ENCODE assay signal across 16 cellular contexts in the genomic region with DNA sequence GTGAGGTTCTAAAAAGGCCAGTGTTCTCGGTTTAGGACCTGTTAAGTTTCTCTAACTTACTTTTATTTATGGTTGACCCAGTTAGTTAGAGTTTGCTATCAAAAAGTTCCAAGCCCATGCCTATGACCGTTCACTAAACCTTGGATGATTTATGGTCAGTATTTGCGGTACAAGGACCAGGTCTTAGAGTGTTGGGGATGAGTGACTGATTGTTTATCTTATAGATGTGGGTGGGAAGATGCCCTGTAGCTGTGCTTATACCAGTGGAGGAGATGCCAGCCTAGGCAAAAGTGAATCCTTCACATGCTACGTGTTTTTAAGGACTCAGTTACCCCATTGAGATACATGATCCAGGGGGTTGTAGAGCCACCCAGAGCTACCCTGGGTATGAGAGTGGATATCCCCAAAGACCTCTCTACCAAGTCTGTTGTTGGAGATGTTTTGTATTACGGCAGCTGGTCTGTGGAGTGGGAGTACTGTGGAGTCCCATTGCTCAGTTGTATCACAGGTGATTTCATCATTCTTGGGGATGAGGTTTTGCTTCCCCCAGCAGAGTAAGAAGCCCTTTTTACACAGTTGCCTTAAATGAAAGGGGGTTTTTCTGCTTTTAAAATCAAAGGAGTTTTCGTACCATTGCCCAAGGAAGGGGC. TPM values are rescaled to one million over a fixed set of nuclear protein-coding genes. Genes with fewer than 3 reads are reported as not detected.
A peak's percentile ranks its signal among the peaks of the same experiment; 100 is the strongest.
DNase-seq lines count a peak whose midpoint lies in the region; ATAC-seq, FAIRE-seq and TF ChIP-seq lines count a peak whose summit lies in the region.
"Had no signal": no experiment of that assay in that cellular context is flagged by ENCODE, and none has a peak within 500 bp of the region (broad histone marks: within the 10 kb centered on the region; RNA-seq: fewer than 3 reads in every experiment).

No MANE protein-coding gene starts in this region.

- TF ChIP-seq POLR2A in HepG2 (IDR thresholded peaks at IDR 0.05; ENCODE audit: insufficient read depth in 1 of 2, low read depth in 2 of 2, low read length in 2 of 2), result no peak
- TF ChIP-seq POLR2A in right lobe of liver (IDR thresholded peaks at IDR 0.05), result no peak

- H3K27me3 ChIP-seq in HepG2 (ENCODE audit: control insufficient read depth in 1 of 2, insufficient read depth in 2 of 2, low read length in 2 of 2) (peaks cover 0 to 19% of the 10 kb centered on the region in 2 experiments; a peak in 3 of 5 replicates), right lobe of liver (peaks cover 0 to 8% of the 10 kb centered on the region in 2 donors)
- H3K27me3 ChIP-seq: heart left ventricle, Peyer's patch, suprapubic skin had no signal

- TF ChIP-seq EP300 in HepG2 (IDR thresholded peaks at IDR 0.05; ENCODE audit: low read depth in 2 of 2, low read length in 2 of 2), result no peak
- no peak for TF ChIP-seq EP300 in HepG2 (CRISPR knock-in tag; IDR thresholded peaks at IDR 0.05; ENCODE audit: borderline replicate concordance)

- no peaks in the 10 kb centered on the region for H3K36me3 ChIP-seq in HepG2 (replicated peaks in 1 of 2; ENCODE audit: control insufficient read depth in 1 of 2, insufficient read depth in 2 of 2, low read length in 2 of 2)
- no peaks in the 10 kb centered on the region for H3K36me3 ChIP-seq in right lobe of liver
- H3K36me3 ChIP-seq: heart left ventricle, Peyer's patch, suprapubic skin had no signal

- BruUV-seq in HepG2 (replicated peaks; lab: Mats Ljungman, UMichigan), result no TSS peak

- no peaks in the 10 kb centered on the region; the same call in 1 of the 2 replicates for H4K20me1 ChIP-seq in HepG2 (ENCODE audit: insufficient read depth, low read length)

- H3K4me1 ChIP-seq in HepG2 (ENCODE audit: insufficient read depth, low read length), result peaks cover 25% of the 10 kb centered on the region
- peaks cover 0 to 20% (median 0%) of the 10 kb centered on the region in 4 donors for H3K4me1 ChIP-seq in right lobe of liver

- H3K9me3 ChIP-seq in HepG2 (ENCODE audit: low read length) (no peaks in the 10 kb centered on the region), right lobe of liver (no peaks in the 10 kb centered on the region)
- H3K9me3 ChIP-seq: heart left ventricle, mucosa of descending colon, Peyer's patch, suprapubic skin had no signal

- CTCF ChIA-PET in HepG2 (lab: Yijun Ruan, JAX; ENCODE audit: low intra/inter-chr PET ratio, low total read pairs), result no interaction called here

- H3K4me3 ChIP-seq in HepG2 (replicated peaks in 1 of 3; ENCODE audit: insufficient read depth in 1 of 3, low read depth in 2 of 3, low read length in 3 of 3) (no peak overlapping the region), right lobe of liver (no peak overlapping the region)
- H3K4me3 ChIP-seq: mucosa of descending colon, Peyer's patch had no signal

- DNase-seq in HepG2 (ENCODE audit: low spot score) (no peak), right lobe of liver (no peak), caudate nucleus (lab: John Stamatoyannopoulos, UW) (peak in 3 of 61 donors; percentile 23 to 53 (median 24)), midbrain (lab: John Stamatoyannopoulos, UW) (peak; percentile 45), left lobe of liver (ENCODE audit: low spot score) (no peak), NCI-H446 treated with DMSO at 0.1 percent for 48 hours (lab: John Stamatoyannopoulos, UW) (no peak)
- DNase-seq: DMS79, heart left ventricle, Peyer's patch, right cardiac atrium had no signal

- H3K27ac ChIP-seq in HepG2 (ENCODE audit: extremely low read length, insufficient read depth, low read length), result no peak overlapping the region
- H3K27ac ChIP-seq in right lobe of liver, result no peak overlapping the region
- peak overlapping the region; percentile 91 for H3K27ac ChIP-seq in caudate nucleus (ENCODE audit: low read depth, low read length)
- H3K27ac ChIP-seq: KMS-11, Peyer's patch, suprapubic skin had no signal

- no peaks in the 10 kb centered on the region for H3K79me2 ChIP-seq in HepG2 (ENCODE audit: insufficient read depth, low read length)

- FAIRE-seq in HepG2 (lab: Jason Lieb, UNC), result no peak
- FAIRE-seq: TTC549 had no signal

- no peak overlapping the region for H3K9ac ChIP-seq in HepG2 (ENCODE audit: insufficient read depth, low read depth, low read length)
- H3K9ac ChIP-seq: KMS-11 had no signal

- 0 out of 2 replicates have a peak overlapping the region, but pooled peaks have one; percentile 10 for H3K4me2 ChIP-seq in HepG2 (ENCODE audit: low read depth, low read length)
- H3K4me2 ChIP-seq: KMS-11 had no signal

- POLR2A ChIA-PET in HepG2 (lab: Yijun Ruan, JAX), result no interaction called here

- intact Hi-C loops in HepG2 (cut with micrococcal nuclease; ENCODE audit: unreplicated experiment) (no loop called here), right lobe of liver (cut with DNase I) (no loop called here)

- no peak for TF ChIP-seq CTCF in HepG2 (CRISPR knock-in tag; IDR thresholded peaks at IDR 0.05)
- no peak for TF ChIP-seq CTCF in right lobe of liver (IDR thresholded peaks at IDR 0.05)

- peak; percentile 7; the same call in 2 of the 3 replicates for ATAC-seq in HepG2
- no peak for ATAC-seq in right lobe of liver
- no peak for ATAC-seq in left lobe of liver
- no peak for ATAC-seq in HG03025 (IDR thresholded peaks at IDR 0.05; ENCODE audit: low FRiP score, unreplicated experiment)
- ATAC-seq in HG02938 (IDR thresholded peaks at IDR 0.05; ENCODE audit: unreplicated experiment), result no peak

- H2AFZ ChIP-seq in HepG2 (ENCODE audit: low read length), result no peak overlapping the region

- no peak for TF ChIP-seq RAD21 in HepG2 (CRISPR knock-in tag; IDR thresholded peaks at IDR 0.05)

- in situ Hi-C loops in HepG2 (cut with HindIII; ENCODE audit: extremely low pct_ligation_motif_present, low pct_unique_long_range_greater_than_20kb), result loop anchor here (25.0 kb wide), 1 partner anchor 366 kb away; no protein-coding TSS in a partner anchor

- 30% methylated on average over 6 of the region's 6 CpGs for WGBS in HepG2 (ENCODE audit: low lambda C conversion rate)
- WGBS in right lobe of liver (ENCODE audit: insufficient coverage, low coverage, low lambda C conversion rate, missing lambda C conversion rate), result 74% methylated on average over 4 of the region's 6 CpGs

TF ChIP-seq in HepG2, 621 proteins besides CTCF, POLR2A, EP300 and RAD21:
- TF ChIP-seq ZNF891 (CRISPR knock-in tag; IDR thresholded peaks at IDR 0.05) (no peak), RXRA (CRISPR knock-in tag; IDR thresholded peaks at IDR 0.05) (no peak)

RNA-seq across cellular contexts. Expression of a gene that starts 2.1 kb away (rescaled TPM):
- total RNA-seq in HepG2 (2016; rRNA removed; fragmentation: Illumina TruSeq; extraction: Trizol) (0.24 and 0.27 TPM in 2 replicates), right lobe of liver (1 to 10 TPM in 3 of 6 experiments, under 1 TPM in 3; 0.11 to 6.8 (median 2.3) TPM), left lobe of liver (0.23 TPM)
- total RNA-seq in HepG2 (2016; cell fraction: cytosol; rRNA removed; fragmentation: Illumina TruSeq; extraction: Trizol; ENCODE audit: low read depth), result 0.20 and 0.26 TPM in 2 replicates
- total RNA-seq in HepG2 (2016; cell fraction: insoluble cytoplasmic fraction; rRNA removed; fragmentation: Illumina TruSeq; extraction: Trizol), result 0.16 and 0.17 TPM in 2 replicates
- total RNA-seq in HepG2 (2016; cell fraction: membrane; rRNA removed; fragmentation: Illumina TruSeq; extraction: Trizol), result 0.21 and 0.22 TPM in 2 replicates
- total RNA-seq in HepG2 (2016; cell fraction: nucleus; rRNA removed; fragmentation: Illumina TruSeq; extraction: Trizol), result 0.91 and 1.7 TPM in 2 replicates
- polyA plus RNA-seq in HepG2 (2011; rRNA removed), result 1.7 and 2.3 TPM in 2 replicates
- 0.86 and 1.2 TPM in 2 replicates for polyA plus RNA-seq in HepG2 (2011; cell fraction: cytosol; rRNA removed)
- 3.5 and 5.4 TPM in 2 replicates for polyA plus RNA-seq in HepG2 (2011; cell fraction: nucleus; rRNA removed)
- polyA plus RNA-seq in HepG2 (2012), result 0.73 and 0.93 TPM in 2 replicates
- polyA plus RNA-seq in HepG2 (2016; cell fraction: cytosol; fragmentation: Illumina TruSeq; extraction: Trizol; ENCODE audit: low read depth), result 0.02 and 0.07 TPM in 2 replicates
- polyA plus RNA-seq in HepG2 (2016; cell fraction: insoluble cytoplasmic fraction; fragmentation: Illumina TruSeq; extraction: Trizol; ENCODE audit: low read depth), result 0.11 and 0.12 TPM in 2 replicates
- polyA plus RNA-seq in HepG2 (2016; cell fraction: membrane; fragmentation: Illumina TruSeq; extraction: Trizol; ENCODE audit: low read depth), result 0.11 and 0.16 TPM in 2 replicates
- 0.73 and 0.85 TPM in 2 replicates for polyA plus RNA-seq in HepG2 (2016; cell fraction: nucleus; fragmentation: Illumina TruSeq; extraction: Trizol; ENCODE audit: insufficient read depth, low read depth)
- polyA minus RNA-seq in HepG2 (2011; rRNA and poly(A)+ RNA removed; ENCODE audit: low replicate concordance), result 3.2 and 9.4 TPM in 2 replicates
- polyA minus RNA-seq in HepG2 (2011; cell fraction: cytosol; rRNA and poly(A)+ RNA removed), result 0.44 and 1.9 TPM in 2 replicates
- polyA minus RNA-seq in HepG2 (2011; cell fraction: nucleus; rRNA and poly(A)+ RNA removed), result 12.4 and 13.1 TPM in 2 replicates
